Comparison of ENCODE assay signal across 19 cellular contexts in genomic region chr2:168255866-168256265, GRCh38.
"Had no signal": no experiment of that assay in that cellular context is flagged by ENCODE, and none has a peak within 500 bp of the region (broad histone marks: within the 10 kb centered on the region; RNA-seq: fewer than 3 reads in every experiment).

No MANE protein-coding gene starts in this region.

- DNase-seq: activated gamma-delta T cell treated with Interleukin-2 at 50 U/mL for 16 hours; adrenal gland; foreskin melanocyte; glutamatergic neuron; hippocampal formation; left cardiac atrium; midbrain; nephron progenitor cell; occipital lobe; stimulated activated naive CD8-positive, alpha-beta T cell treated with anti-CD3 and anti-CD28 coated beads, Interleukin-15, amount 100 ng/mL, for 72 hours; T1000 had no signal

- H3K4me1 ChIP-seq: adrenal gland, upper lobe of left lung had no signal

- H3K27ac ChIP-seq: adrenal gland, epithelial cell of prostate, upper lobe of left lung had no signal

- ATAC-seq: activated CD4-positive, CD25-positive, alpha-beta regulatory T cell treated with anti-CD3 and anti-CD28 coated beads, Interleukin-2, amount 50 U/mL, for 24 hours; activated naive CD4-positive, alpha-beta T cell treated with anti-CD3 and anti-CD28 coated beads, Interleukin-2, amount 50 U/mL, for 72 hours; left cardiac atrium; stimulated activated naive CD8-positive, alpha-beta T cell treated with anti-CD3 and anti-CD28 coated beads, Interleukin-15, amount 100 ng/mL, for 72 hours had no signal

- FAIRE-seq: colon, islet of Langerhans had no signal

- H3K9me3 ChIP-seq: adrenal gland had no signal

- H3K4me3 ChIP-seq: adrenal gland, dorsolateral prefrontal cortex, lung, upper lobe of left lung had no signal

- H3K36me3 ChIP-seq: adrenal gland, upper lobe of left lung had no signal

- H3K27me3 ChIP-seq: adrenal gland, dorsolateral prefrontal cortex, upper lobe of left lung had no signal
